Comparison of ENCODE assay signal across 8 cellular contexts in the genomic region with DNA sequence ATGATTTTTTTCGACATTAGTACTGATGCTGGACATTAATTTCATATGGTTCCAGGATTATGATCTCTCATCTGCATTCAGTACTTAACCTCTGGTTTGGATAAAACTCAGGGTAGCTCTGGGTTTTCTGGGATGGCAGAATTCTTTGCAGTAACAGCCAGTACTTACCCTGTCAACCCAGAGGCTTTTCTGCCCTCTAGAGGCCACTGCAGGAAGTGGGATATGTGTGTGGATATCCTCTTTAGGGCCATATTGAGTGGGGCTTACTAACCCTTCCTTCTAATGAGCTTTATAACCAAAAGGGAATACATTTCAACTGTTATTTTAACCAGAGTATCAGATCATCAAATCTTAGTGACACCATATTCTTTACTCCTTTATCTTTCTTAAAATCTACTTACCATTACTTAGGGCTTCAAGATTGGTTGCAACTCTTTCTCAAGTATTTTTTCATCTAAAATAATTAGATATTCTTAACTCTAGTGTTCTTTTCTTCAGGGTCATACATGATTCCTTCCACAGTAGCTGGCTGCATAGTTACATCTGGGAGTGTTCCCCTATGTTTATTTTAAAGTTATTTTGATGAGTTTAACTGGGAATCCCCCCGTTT.
A peak's percentile ranks its signal among the peaks of the same experiment; 100 is the strongest.
DNase-seq lines count a peak whose midpoint lies in the region; ATAC-seq and TF ChIP-seq lines count a peak whose summit lies in the region.

No MANE protein-coding gene starts in this region.

- no peaks in the 10 kb centered on the region for H3K4me1 Mint-ChIP-seq in CD4-positive, alpha-beta T cell (ENCODE audit: low read depth)

- H3K27ac ChIP-seq in testis, result no peak overlapping the region
- H3K27ac ChIP-seq in CD4-positive, alpha-beta T cell (ENCODE audit: low read depth, low read length), result no peak overlapping the region

- H3K4me3 Mint-ChIP-seq in CD4-positive, alpha-beta T cell, result no peak overlapping the region

- peak; percentile 33 for TF ChIP-seq CTCF in epithelial cell of esophagus (IDR thresholded peaks at IDR 0.05; ENCODE audit: insufficient read depth, low read depth, low read length, missing control alignments)
- peak in 2 of 3 experiments; percentile 51 to 60 for TF ChIP-seq CTCF in testis (IDR thresholded peaks at IDR 0.05)
- TF ChIP-seq CTCF in CD4-positive, alpha-beta T cell (IDR thresholded peaks at IDR 0.05), result no peak

- intact Hi-C loops in testis (cut with DNase I; ENCODE audit: low total_unique reads), result no loop called here
- intact Hi-C loops in CD4-positive, alpha-beta T cell (cut with DNase I, micrococcal nuclease), result no loop called here

- DNase-seq in ELF-1 (ENCODE audit: low read depth, low spot score) (peak; percentile 50), NCI-H774 (lab: John Stamatoyannopoulos, UW) (peak; percentile 52), epithelial cell of esophagus (ENCODE audit: low read depth) (peak; percentile 31), testis (peak; percentile 81), DMS79 (lab: John Stamatoyannopoulos, UW) (no peak)
- DNase-seq in CD4-positive, alpha-beta T cell, result no peak

- no peaks in the 10 kb centered on the region for H3K36me3 ChIP-seq in testis (ENCODE audit: low read depth, missing control alignments)

- H3K4me3 ChIP-seq in epithelial cell of esophagus (ENCODE audit: low read length) (no peak overlapping the region), testis (no peak overlapping the region)

- POLR2A ChIA-PET in CD4-positive, alpha-beta T cell (lab: Charles Lee), result no interaction called here

- 55 to 62% methylated on average over 2 of the region's 2 CpGs for WGBS in testis, 2 donors

- no peak overlapping the region for H3K27ac Mint-ChIP-seq in CD4-positive, alpha-beta T cell

- no peaks in the 10 kb centered on the region for H3K27me3 Mint-ChIP-seq in CD4-positive, alpha-beta T cell

- no peaks in the 10 kb centered on the region for H3K27me3 ChIP-seq in testis
- no peaks in the 10 kb centered on the region for H3K27me3 ChIP-seq in CD4-positive, alpha-beta T cell (ENCODE audit: control insufficient read depth, insufficient read depth, low read length)

- ATAC-seq in HG03442 (IDR thresholded peaks at IDR 0.05; ENCODE audit: unreplicated experiment) (peak; percentile 80), HG03354 (IDR thresholded peaks at IDR 0.05; ENCODE audit: poor library complexity, severe bottlenecking, unreplicated experiment) (no peak)
- ATAC-seq in CD4-positive, alpha-beta T cell (ENCODE audit: poor library complexity), result no peak

- CTCF ChIA-PET in CD4-positive, alpha-beta T cell (lab: Charles Lee), result no interaction called here

- H3K4me1 ChIP-seq in testis, result no peaks in the 10 kb centered on the region

- H3K36me3 Mint-ChIP-seq in CD4-positive, alpha-beta T cell (ENCODE audit: low read depth), result no peaks in the 10 kb centered on the region

- TF ChIP-seq POLR2A in testis (IDR thresholded peaks at IDR 0.05), result no peak

- no peaks in the 10 kb centered on the region for H3K9me3 ChIP-seq in testis
- no peaks in the 10 kb centered on the region for H3K9me3 ChIP-seq in CD4-positive, alpha-beta T cell (ENCODE audit: control insufficient read depth, low read length)

- peaks cover 20% of the 10 kb centered on the region for H3K9me3 Mint-ChIP-seq in CD4-positive, alpha-beta T cell

Comparison
In these comparisons a context has a peak if more than half of its experiments do, and no peak if none do; other contexts are left out.
1. DNase-seq: peak in ELF-1 (single experiment), NCI-H774 (single experiment), epithelial cell of esophagus (single experiment) and testis (single experiment); none in CD4-positive, alpha-beta T cell (0 of 10) and DMS79 (single experiment).